Comparison of ENCODE assay signal across 2 cellular contexts in the genomic region with DNA sequence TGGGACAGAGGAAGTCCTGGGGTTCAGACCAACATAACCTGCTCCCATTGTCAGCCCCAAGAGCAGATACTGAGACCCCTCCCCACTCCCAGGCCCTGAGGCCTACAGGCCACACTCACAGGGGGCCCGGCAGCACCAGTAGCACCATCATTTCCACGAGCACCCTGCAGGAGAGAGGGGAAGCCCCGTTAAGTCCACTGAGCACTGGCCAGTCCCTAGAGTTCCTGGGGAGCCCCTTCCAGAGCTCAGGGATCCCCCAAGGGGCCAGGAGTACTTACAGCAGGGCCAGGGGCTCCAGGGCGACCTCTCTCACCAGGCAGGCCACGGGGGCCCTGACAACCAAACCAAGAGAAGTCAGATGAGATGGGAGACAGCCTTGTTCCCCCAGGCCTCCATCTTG.
TF ChIP-seq lines count a peak whose summit lies in the region.

No MANE protein-coding gene starts in this region.

TF ChIP-seq in SK-N-SH, 30 proteins besides CTCF, POLR2A, EP300 and RAD21 (continued from another document):
- TF ChIP-seq USF1 (IDR thresholded peaks at IDR 0.05; ENCODE audit: borderline replicate concordance, low read depth) (no peak), GABPA (IDR thresholded peaks at IDR 0.05; ENCODE audit: low read depth) (no peak), FOSL2 (IDR thresholded peaks at IDR 0.05; ENCODE audit: borderline replicate concordance, low read depth) (no peak), MEF2A (IDR thresholded peaks at IDR 0.05; ENCODE audit: borderline replicate concordance, low read depth) (no peak), RXRA (IDR thresholded peaks at IDR 0.05; ENCODE audit: borderline replicate concordance, low read depth) (no peak), EZH2phosphoT487 (IDR thresholded peaks at IDR 0.05; ENCODE audit: borderline replicate concordance, low read depth) (no peak), MXI1 (IDR thresholded peaks at IDR 0.05; ENCODE audit: low read depth, low read length) (no peak)

TF ChIP-seq in SK-N-SH treated with all-trans-retinoic acid at 6 μM for 48 hours, 23 proteins besides CTCF, POLR2A, EP300 and RAD21 (continued from another document):
- TF ChIP-seq TCF4 (CRISPR knock-in tag; IDR thresholded peaks at IDR 0.05; ENCODE audit: borderline replicate concordance) (no peak), ESRRG (CRISPR knock-in tag; IDR thresholded peaks at IDR 0.05) (no peak), ZC3H10 (CRISPR knock-in tag; IDR thresholded peaks at IDR 0.05) (no peak), ISL1 (CRISPR knock-in tag; IDR thresholded peaks at IDR 0.05) (no peak), ZNF8 (CRISPR knock-in tag; IDR thresholded peaks at IDR 0.05) (no peak), CSDC2 (CRISPR knock-in tag; IDR thresholded peaks at IDR 0.05) (no peak), PPARA (CRISPR knock-in tag; IDR thresholded peaks at IDR 0.05; ENCODE audit: borderline replicate concordance) (no peak)
- TF ChIP-seq, protein P1, sequence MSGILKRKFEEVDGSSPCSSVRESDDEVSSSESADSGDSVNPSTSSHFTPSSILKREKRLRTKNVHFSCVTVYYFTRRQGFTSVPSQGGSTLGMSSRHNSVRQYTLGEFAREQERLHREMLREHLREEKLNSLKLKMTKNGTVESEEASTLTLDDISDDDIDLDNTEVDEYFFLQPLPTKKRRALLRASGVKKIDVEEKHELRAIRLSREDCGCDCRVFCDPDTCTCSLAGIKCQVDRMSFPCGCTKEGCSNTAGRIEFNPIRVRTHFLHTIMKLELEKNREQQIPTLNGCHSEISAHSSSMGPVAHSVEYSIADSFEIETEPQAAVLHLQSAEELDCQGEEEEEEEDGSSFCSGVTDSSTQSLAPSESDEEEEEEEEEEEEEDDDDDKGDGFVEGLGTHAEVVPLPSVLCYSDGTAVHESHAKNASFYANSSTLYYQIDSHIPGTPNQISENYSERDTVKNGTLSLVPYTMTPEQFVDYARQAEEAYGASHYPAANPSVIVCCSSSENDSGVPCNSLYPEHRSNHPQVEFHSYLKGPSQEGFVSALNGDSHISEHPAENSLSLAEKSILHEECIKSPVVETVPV (CRISPR knock-in tag; IDR thresholded peaks at IDR 0.05): no peak
- TF ChIP-seq, protein P2, sequence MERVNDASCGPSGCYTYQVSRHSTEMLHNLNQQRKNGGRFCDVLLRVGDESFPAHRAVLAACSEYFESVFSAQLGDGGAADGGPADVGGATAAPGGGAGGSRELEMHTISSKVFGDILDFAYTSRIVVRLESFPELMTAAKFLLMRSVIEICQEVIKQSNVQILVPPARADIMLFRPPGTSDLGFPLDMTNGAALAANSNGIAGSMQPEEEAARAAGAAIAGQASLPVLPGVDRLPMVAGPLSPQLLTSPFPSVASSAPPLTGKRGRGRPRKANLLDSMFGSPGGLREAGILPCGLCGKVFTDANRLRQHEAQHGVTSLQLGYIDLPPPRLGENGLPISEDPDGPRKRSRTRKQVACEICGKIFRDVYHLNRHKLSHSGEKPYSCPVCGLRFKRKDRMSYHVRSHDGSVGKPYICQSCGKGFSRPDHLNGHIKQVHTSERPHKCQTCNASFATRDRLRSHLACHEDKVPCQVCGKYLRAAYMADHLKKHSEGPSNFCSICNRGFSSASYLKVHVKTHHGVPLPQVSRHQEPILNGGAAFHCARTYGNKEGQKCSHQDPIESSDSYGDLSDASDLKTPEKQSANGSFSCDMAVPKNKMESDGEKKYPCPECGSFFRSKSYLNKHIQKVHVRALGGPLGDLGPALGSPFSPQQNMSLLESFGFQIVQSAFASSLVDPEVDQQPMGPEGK (CRISPR knock-in tag; IDR thresholded peaks at IDR 0.05; ENCODE audit: borderline replicate concordance): no peak
- TF ChIP-seq, protein P3, sequence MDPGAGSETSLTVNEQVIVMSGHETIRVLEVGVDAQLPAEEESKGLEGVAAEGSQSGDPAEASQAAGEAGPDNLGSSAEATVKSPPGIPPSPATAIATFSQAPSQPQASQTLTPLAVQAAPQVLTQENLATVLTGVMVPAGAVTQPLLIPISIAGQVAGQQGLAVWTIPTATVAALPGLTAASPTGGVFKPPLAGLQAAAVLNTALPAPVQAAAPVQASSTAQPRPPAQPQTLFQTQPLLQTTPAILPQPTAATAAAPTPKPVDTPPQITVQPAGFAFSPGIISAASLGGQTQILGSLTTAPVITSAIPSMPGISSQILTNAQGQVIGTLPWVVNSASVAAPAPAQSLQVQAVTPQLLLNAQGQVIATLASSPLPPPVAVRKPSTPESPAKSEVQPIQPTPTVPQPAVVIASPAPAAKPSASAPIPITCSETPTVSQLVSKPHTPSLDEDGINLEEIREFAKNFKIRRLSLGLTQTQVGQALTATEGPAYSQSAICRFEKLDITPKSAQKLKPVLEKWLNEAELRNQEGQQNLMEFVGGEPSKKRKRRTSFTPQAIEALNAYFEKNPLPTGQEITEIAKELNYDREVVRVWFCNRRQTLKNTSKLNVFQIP (CRISPR knock-in tag; IDR thresholded peaks at IDR 0.05; ENCODE audit: borderline replicate concordance, low read depth): no peak
